ENCODE assay signal across 1 cellular context in genomic region chr12:92080390-92081285, GRCh38.
A peak's percentile ranks its signal among the peaks of the same experiment; 100 is the strongest.
TF ChIP-seq lines count a peak whose summit lies in the region.

No MANE protein-coding gene starts in this region.

TF ChIP-seq in GM12878, 131 proteins besides CTCF, POLR2A, EP300 and RAD21 (continued from another document):
- TF ChIP-seq RELB (IDR thresholded peaks at IDR 0.05; ENCODE audit: low read depth), result peak; percentile 12; the same call in 1 of the 2 replicates
- no peak for TF ChIP-seq RAD51 (IDR thresholded peaks at IDR 0.05)
- TF ChIP-seq SUZ12 (IDR thresholded peaks at IDR 0.05; ENCODE audit: unreplicated experiment), result no peak
- TF ChIP-seq CHD4 (IDR thresholded peaks at IDR 0.05), result no peak
- no peak for TF ChIP-seq RELA (IDR thresholded peaks at IDR 0.05; ENCODE audit: borderline replicate concordance, partially characterized antibody)
- TF ChIP-seq NRF1 (conservative IDR thresholded peaks at IDR 0.05; ENCODE audit: low read depth, low read length), result no peak
